In genomic region chr11:74971424-74971823, GRCh38 we compare ENCODE assay signal across 1 cellular context.
TF ChIP-seq lines count a peak whose summit lies in the region.

No MANE protein-coding gene starts in this region.

TF ChIP-seq in K562, 482 proteins besides CTCF, POLR2A, EP300 and RAD21:
- TF ChIP-seq, protein P1, sequence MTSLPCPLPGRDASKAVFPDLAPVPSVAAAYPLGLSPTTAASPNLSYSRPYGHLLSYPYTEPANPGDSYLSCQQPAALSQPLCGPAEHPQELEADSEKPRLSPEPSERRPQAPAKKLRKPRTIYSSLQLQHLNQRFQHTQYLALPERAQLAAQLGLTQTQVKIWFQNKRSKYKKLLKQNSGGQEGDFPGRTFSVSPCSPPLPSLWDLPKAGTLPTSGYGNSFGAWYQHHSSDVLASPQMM (CRISPR knock-in tag; IDR thresholded peaks at IDR 0.05): no peak
- TF ChIP-seq TFE3 (CRISPR knock-in tag; IDR thresholded peaks at IDR 0.05) (peak; percentile 41; the same call in 1 of the 2 replicates), HOXB6 (CRISPR knock-in tag; IDR thresholded peaks at IDR 0.05; ENCODE audit: borderline replicate concordance) (no peak)
TF ChIP-seq in K562: peak in this region for 1.
